ENCODE assay signal across 1 cellular context in the genomic region with DNA sequence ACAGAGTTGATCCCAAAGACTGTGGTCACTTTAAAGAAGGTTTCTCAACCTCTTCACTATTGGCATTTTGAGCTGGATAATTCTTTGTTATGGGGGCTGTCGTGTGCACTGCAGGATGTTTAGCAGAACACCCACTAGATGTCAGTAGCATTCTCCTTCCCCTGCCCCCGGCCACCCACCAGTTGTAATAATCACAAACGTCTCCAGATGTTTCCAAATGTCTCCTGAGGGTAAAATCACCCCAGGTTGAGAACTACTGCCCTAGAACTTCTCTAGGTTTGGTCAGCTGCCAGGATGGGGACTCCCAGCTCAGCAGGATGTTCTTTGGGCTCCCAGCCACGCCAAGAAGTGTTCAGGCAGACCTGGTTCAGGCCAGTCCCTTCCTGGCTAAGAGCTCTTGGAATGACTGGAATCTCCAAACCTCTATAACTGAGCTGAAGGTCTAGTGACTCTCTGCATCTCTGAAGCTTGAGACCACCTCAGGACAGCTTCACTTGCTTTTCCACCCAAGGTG.
TF ChIP-seq lines count a peak whose summit lies in the region.

No MANE protein-coding gene starts in this region.

TF ChIP-seq in GM12878, 131 proteins besides CTCF, POLR2A, EP300 and RAD21:
- TF ChIP-seq EZH2 (IDR thresholded peaks at IDR 0.05; ENCODE audit: borderline replicate concordance, control insufficient read depth, low read depth, low read length), result no peak
- no peak for TF ChIP-seq ZNF274 (IDR thresholded peaks at IDR 0.05; ENCODE audit: insufficient read depth, insufficient read length)
- TF ChIP-seq CBX5 (IDR thresholded peaks at IDR 0.05; ENCODE audit: low read depth), result no peak
- TF ChIP-seq YY1 (IDR thresholded peaks at IDR 0.05; ENCODE audit: low read depth, low read length), result 0 out of 2 replicates have a peak, but pooled peaks have one; percentile 35
- TF ChIP-seq CREM (IDR thresholded peaks at IDR 0.05; ENCODE audit: low read depth), result no peak
- TF ChIP-seq, protein P1, sequence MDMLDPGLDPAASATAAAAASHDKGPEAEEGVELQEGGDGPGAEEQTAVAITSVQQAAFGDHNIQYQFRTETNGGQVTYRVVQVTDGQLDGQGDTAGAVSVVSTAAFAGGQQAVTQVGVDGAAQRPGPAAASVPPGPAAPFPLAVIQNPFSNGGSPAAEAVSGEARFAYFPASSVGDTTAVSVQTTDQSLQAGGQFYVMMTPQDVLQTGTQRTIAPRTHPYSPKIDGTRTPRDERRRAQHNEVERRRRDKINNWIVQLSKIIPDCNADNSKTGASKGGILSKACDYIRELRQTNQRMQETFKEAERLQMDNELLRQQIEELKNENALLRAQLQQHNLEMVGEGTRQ (IDR thresholded peaks at IDR 0.05; ENCODE audit: borderline replicate concordance, low read depth, low read length), result no peak
- TF ChIP-seq MYC (IDR thresholded peaks at IDR 0.05; ENCODE audit: insufficient read depth, insufficient read length, insufficient replicate concordance, low read length, severe bottlenecking), result no peak
- no peak for TF ChIP-seq ZNF207 (IDR thresholded peaks at IDR 0.05; ENCODE audit: borderline replicate concordance)
- no peak for TF ChIP-seq ZZZ3 (IDR thresholded peaks at IDR 0.05; ENCODE audit: control insufficient read depth, insufficient read length, low read depth)
- TF ChIP-seq IKZF2 (IDR thresholded peaks at IDR 0.05), result no peak
- no peak for TF ChIP-seq ZNF24 (IDR thresholded peaks at IDR 0.05)
- peak; percentile 72; the same call in 1 of the 2 replicates for TF ChIP-seq SMC3 (IDR thresholded peaks at IDR 0.05; ENCODE audit: borderline replicate concordance, low read length)
- TF ChIP-seq, protein P2, sequence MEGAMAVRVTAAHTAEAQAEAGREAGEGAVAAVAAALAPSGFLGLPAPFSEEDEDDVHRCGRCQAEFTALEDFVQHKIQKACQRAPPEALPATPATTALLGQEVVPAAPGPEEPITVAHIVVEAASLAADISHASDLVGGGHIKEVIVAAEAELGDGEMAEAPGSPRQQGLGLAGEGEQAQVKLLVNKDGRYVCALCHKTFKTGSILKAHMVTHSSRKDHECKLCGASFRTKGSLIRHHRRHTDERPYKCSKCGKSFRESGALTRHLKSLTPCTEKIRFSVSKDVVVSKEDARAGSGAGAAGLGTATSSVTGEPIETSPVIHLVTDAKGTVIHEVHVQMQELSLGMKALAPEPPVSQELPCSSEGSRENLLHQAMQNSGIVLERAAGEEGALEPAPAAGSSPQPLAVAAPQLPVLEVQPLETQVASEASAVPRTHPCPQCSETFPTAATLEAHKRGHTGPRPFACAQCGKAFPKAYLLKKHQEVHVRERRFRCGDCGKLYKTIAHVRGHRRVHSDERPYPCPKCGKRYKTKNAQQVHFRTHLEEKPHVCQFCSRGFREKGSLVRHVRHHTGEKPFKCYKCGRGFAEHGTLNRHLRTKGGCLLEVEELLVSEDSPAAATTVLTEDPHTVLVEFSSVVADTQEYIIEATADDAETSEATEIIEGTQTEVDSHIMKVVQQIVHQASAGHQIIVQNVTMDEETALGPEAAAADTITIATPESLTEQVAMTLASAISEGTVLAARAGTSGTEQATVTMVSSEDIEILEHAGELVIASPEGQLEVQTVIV (IDR thresholded peaks at IDR 0.05; ENCODE audit: borderline replicate concordance, partially characterized antibody), result no peak
- TF ChIP-seq ZNF622 (IDR thresholded peaks at IDR 0.05), result no peak
- TF ChIP-seq HDGF (IDR thresholded peaks at IDR 0.05), result no peak
- peak in 1 of 2 experiments; percentile 35; a peak in 1 of 3 replicates for TF ChIP-seq EGR1 (IDR thresholded peaks at IDR 0.05; ENCODE audit: borderline replicate concordance in 1 of 2, low read depth in 2 of 2, low read length in 2 of 2)
- TF ChIP-seq MEF2A (IDR thresholded peaks at IDR 0.05; ENCODE audit: insufficient read depth, low read depth, low read length), result no peak
- no peak for TF ChIP-seq DPF2 (IDR thresholded peaks at IDR 0.05)
- TF ChIP-seq, protein P3, sequence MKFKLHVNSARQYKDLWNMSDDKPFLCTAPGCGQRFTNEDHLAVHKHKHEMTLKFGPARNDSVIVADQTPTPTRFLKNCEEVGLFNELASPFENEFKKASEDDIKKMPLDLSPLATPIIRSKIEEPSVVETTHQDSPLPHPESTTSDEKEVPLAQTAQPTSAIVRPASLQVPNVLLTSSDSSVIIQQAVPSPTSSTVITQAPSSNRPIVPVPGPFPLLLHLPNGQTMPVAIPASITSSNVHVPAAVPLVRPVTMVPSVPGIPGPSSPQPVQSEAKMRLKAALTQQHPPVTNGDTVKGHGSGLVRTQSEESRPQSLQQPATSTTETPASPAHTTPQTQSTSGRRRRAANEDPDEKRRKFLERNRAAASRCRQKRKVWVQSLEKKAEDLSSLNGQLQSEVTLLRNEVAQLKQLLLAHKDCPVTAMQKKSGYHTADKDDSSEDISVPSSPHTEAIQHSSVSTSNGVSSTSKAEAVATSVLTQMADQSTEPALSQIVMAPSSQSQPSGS (IDR thresholded peaks at IDR 0.05; ENCODE audit: low read length), result no peak
- TF ChIP-seq, protein P4, sequence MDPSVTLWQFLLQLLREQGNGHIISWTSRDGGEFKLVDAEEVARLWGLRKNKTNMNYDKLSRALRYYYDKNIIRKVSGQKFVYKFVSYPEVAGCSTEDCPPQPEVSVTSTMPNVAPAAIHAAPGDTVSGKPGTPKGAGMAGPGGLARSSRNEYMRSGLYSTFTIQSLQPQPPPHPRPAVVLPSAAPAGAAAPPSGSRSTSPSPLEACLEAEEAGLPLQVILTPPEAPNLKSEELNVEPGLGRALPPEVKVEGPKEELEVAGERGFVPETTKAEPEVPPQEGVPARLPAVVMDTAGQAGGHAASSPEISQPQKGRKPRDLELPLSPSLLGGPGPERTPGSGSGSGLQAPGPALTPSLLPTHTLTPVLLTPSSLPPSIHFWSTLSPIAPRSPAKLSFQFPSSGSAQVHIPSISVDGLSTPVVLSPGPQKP (IDR thresholded peaks at IDR 0.05; ENCODE audit: low read depth, low read length), result no peak
